ENCODE assay signal across 8 cellular contexts in genomic region chr6:87391334-87391733, GRCh38. TPM values are rescaled to one million over a fixed set of nuclear protein-coding genes. Genes with fewer than 3 reads are reported as not detected.
DNase-seq lines count a peak whose midpoint lies in the region; ATAC-seq, FAIRE-seq and TF ChIP-seq lines count a peak whose summit lies in the region.

No MANE protein-coding gene starts in this region.

- no peaks in the 10 kb centered on the region for H3K9me3 ChIP-seq in endothelial cell of umbilical vein (replicated peaks; ENCODE audit: control insufficient read depth, insufficient read depth, low read length)

- no peak overlapping the region for H3K9ac ChIP-seq in endothelial cell of umbilical vein (replicated peaks; ENCODE audit: extremely low read depth, insufficient read depth, low read length)

- POLR2A ChIA-PET in endothelial cell of umbilical vein (lab: Charles Lee) = no interaction called here

- dilution Hi-C loops in endothelial cell of umbilical vein (cut with MboI; ENCODE audit: extremely low pct_ligation_motif_present, low sequenced_read_pairs) = no loop called here

- no peak for FAIRE-seq in endothelial cell of umbilical vein (lab: Jason Lieb, UNC)

- no peak overlapping the region for H3K4me2 ChIP-seq in endothelial cell of umbilical vein (ENCODE audit: insufficient read depth, low read length)

- DNase-seq in SIG-M5 treated with dmso at 0.1 percent for 504 hours (lab: John Stamatoyannopoulos, UW; ENCODE audit: unreplicated experiment) = peak; percentile 29
- DNase-seq in SIG-M5 (lab: John Stamatoyannopoulos, UW) = no peak
- DNase-seq in NCI-H69 (lab: John Stamatoyannopoulos, UW) = peak; percentile 69
- DNase-seq in endothelial cell of umbilical vein (ENCODE audit: low read depth, low spot score) = peak; percentile 36
- no peak for DNase-seq in retinal pigment epithelial cell (ENCODE audit: low read depth)
- no peak for DNase-seq in SKM-1 treated with dmso at 0.1 percent for 144 hours (lab: John Stamatoyannopoulos, UW; ENCODE audit: unreplicated experiment)

- peak; percentile 16 to 47 for TF ChIP-seq CTCF in endothelial cell of umbilical vein (IDR thresholded peaks at IDR 0.05; ENCODE audit: extremely low read depth in 1 of 2, insufficient read depth in 1 of 2, low read depth in 1 of 2, low read length in 2 of 2)
- peak; percentile 69 for TF ChIP-seq CTCF in retinal pigment epithelial cell (conservative IDR thresholded peaks at IDR 0.05; ENCODE audit: low read depth, low read length)

- H3K9me1 ChIP-seq in endothelial cell of umbilical vein (replicated peaks; ENCODE audit: control insufficient read depth, extremely low read depth, insufficient read depth, low read length) = no peaks in the 10 kb centered on the region

- intact Hi-C loops in endothelial cell of umbilical vein (cut with micrococcal nuclease) = loop anchor here (1.0 to 10.0 kb wide), 4 partner anchors 252 to 1481 kb away; no protein-coding TSS in a partner anchor

- no peaks in the 10 kb centered on the region for H3K36me3 ChIP-seq in endothelial cell of umbilical vein (ENCODE audit: control insufficient read depth in 2 of 2, extremely low read depth in 1 of 2, insufficient read depth in 2 of 2, low read length in 2 of 2)

- H3K27ac ChIP-seq in endothelial cell of umbilical vein (ENCODE audit: insufficient read depth, low read depth, low read length) = no peak overlapping the region

- TF ChIP-seq POLR2A in endothelial cell of umbilical vein (IDR thresholded peaks at IDR 0.05; ENCODE audit: low read depth, low read length) = no peak

- no peaks in the 10 kb centered on the region for H3K4me1 ChIP-seq in endothelial cell of umbilical vein (ENCODE audit: control insufficient read depth, extremely low read depth, insufficient read depth, low read length)

- H3K4me3 ChIP-seq in endothelial cell of umbilical vein (replicated peaks in 1 of 3; ENCODE audit: insufficient read depth in 1 of 3, low read depth in 1 of 3, low read length in 3 of 3) (no peak overlapping the region), retinal pigment epithelial cell (ENCODE audit: low read length) (no peak overlapping the region)

- CTCF ChIA-PET in endothelial cell of umbilical vein (lab: Charles Lee) = interaction anchor here (1.2 kb wide), 1 partner anchor 252 kb away, joined by 3 read pairs; no protein-coding TSS in a partner anchor

- H4K20me1 ChIP-seq in endothelial cell of umbilical vein (replicated peaks; ENCODE audit: control insufficient read depth, extremely low read depth, insufficient read depth, low read length) = no peaks in the 10 kb centered on the region

- peak; percentile 49 for ATAC-seq in HG02678 (IDR thresholded peaks at IDR 0.05; ENCODE audit: unreplicated experiment)
- ATAC-seq in HG03039 (IDR thresholded peaks at IDR 0.05; ENCODE audit: unreplicated experiment) = no peak

- H3K79me2 ChIP-seq in endothelial cell of umbilical vein (ENCODE audit: control insufficient read depth, insufficient read depth, low read length) = no peaks in the 10 kb centered on the region

- BruUV-seq in endothelial cell of umbilical vein (replicated peaks; lab: Mats Ljungman, UMichigan) = no TSS peak

- H3K27me3 ChIP-seq in endothelial cell of umbilical vein (ENCODE audit: control insufficient read depth in 2 of 2, insufficient read depth in 2 of 2, low read length in 2 of 2) = no peaks in the 10 kb centered on the region

- no peak overlapping the region for H2AFZ ChIP-seq in endothelial cell of umbilical vein (ENCODE audit: low read depth, low read length)

TF ChIP-seq in endothelial cell of umbilical vein, 7 proteins besides CTCF, POLR2A, EP300 and RAD21:
- TF ChIP-seq POLR2AphosphoS5 (IDR thresholded peaks at IDR 0.05; ENCODE audit: insufficient read depth, low read depth, low read length) = no peak
- no peak for TF ChIP-seq EZH2 (IDR thresholded peaks at IDR 0.05; ENCODE audit: borderline replicate concordance, low read depth, low read length, severe bottlenecking)
- TF ChIP-seq FOS (IDR thresholded peaks at IDR 0.05; ENCODE audit: borderline replicate concordance, insufficient read depth, low read length) = no peak
- TF ChIP-seq, protein P1, sequence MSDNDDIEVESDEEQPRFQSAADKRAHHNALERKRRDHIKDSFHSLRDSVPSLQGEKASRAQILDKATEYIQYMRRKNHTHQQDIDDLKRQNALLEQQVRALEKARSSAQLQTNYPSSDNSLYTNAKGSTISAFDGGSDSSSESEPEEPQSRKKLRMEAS (IDR thresholded peaks at IDR 0.05; ENCODE audit: insufficient read depth, insufficient read length) = no peak
- TF ChIP-seq GATA2 (IDR thresholded peaks at IDR 0.05; ENCODE audit: insufficient read depth, insufficient read length, low read depth, low read length) = no peak
- no peak for TF ChIP-seq MYC (IDR thresholded peaks at IDR 0.05; ENCODE audit: low read depth, low read length)
- TF ChIP-seq JUN (IDR thresholded peaks at IDR 0.05; ENCODE audit: borderline replicate concordance, insufficient read depth, insufficient read length, low read depth) = no peak

RNA-seq across cellular contexts. Expression of gene CFAP206, which starts 16.4 kb away (rescaled TPM):
- 0.20 and 0.21 TPM in 2 replicates for total RNA-seq in endothelial cell of umbilical vein
- polyA plus RNA-seq in endothelial cell of umbilical vein = 0.05 and 0.15 TPM in 2 replicates
- polyA plus RNA-seq in endothelial cell of umbilical vein (2011; cell fraction: cytosol; rRNA removed) = 0.17 and 0.18 TPM in 2 replicates
- polyA plus RNA-seq in endothelial cell of umbilical vein (2011; cell fraction: nucleus; rRNA removed) = 0.21 and 0.50 TPM in 2 replicates
- polyA plus RNA-seq in endothelial cell of umbilical vein (2012) = 0.11 TPM in 1 of 2 replicates, not detected in the other
- 0.06 and 0.34 TPM in 2 replicates for polyA minus RNA-seq in endothelial cell of umbilical vein
- not detected for polyA minus RNA-seq in endothelial cell of umbilical vein (2011; cell fraction: cytosol; rRNA and poly(A)+ RNA removed)
- polyA minus RNA-seq in endothelial cell of umbilical vein (2011; cell fraction: nucleus; rRNA and poly(A)+ RNA removed) = 0.29 TPM in 1 of 2 replicates, not detected in the other

RNA-seq across cellular contexts. Expression of gene C6orf163, which starts 46.7 kb away (rescaled TPM):
- total RNA-seq in endothelial cell of umbilical vein = 2.2 and 2.5 TPM in 2 replicates
- 0.16 and 0.29 TPM in 2 replicates for polyA plus RNA-seq in endothelial cell of umbilical vein
- 0.22 and 0.38 TPM in 2 replicates for polyA plus RNA-seq in endothelial cell of umbilical vein (2011; cell fraction: cytosol; rRNA removed)
- polyA plus RNA-seq in endothelial cell of umbilical vein (2011; cell fraction: nucleus; rRNA removed) = 3.3 and 5.5 TPM in 2 replicates
- 0.68 and 0.74 TPM in 2 replicates for polyA plus RNA-seq in endothelial cell of umbilical vein (2012)
- 2.4 and 2.9 TPM in 2 replicates for polyA minus RNA-seq in endothelial cell of umbilical vein
- polyA minus RNA-seq in endothelial cell of umbilical vein (2011; cell fraction: cytosol; rRNA and poly(A)+ RNA removed) = not detected
- 6.6 and 9.8 TPM in 2 replicates for polyA minus RNA-seq in endothelial cell of umbilical vein (2011; cell fraction: nucleus; rRNA and poly(A)+ RNA removed)

Comparison
In these comparisons a context has a peak if more than half of its experiments do, and no peak if none do; other contexts are left out.
1. DNase-seq: peak in SIG-M5 treated with dmso at 0.1 percent for 504 hours (single experiment), NCI-H69 (single experiment) and endothelial cell of umbilical vein (single experiment); none in SIG-M5 (single experiment), retinal pigment epithelial cell (single experiment) and SKM-1 treated with dmso at 0.1 percent for 144 hours (single experiment).